ENCODE assay signal across 21 cellular contexts in the genomic region with DNA sequence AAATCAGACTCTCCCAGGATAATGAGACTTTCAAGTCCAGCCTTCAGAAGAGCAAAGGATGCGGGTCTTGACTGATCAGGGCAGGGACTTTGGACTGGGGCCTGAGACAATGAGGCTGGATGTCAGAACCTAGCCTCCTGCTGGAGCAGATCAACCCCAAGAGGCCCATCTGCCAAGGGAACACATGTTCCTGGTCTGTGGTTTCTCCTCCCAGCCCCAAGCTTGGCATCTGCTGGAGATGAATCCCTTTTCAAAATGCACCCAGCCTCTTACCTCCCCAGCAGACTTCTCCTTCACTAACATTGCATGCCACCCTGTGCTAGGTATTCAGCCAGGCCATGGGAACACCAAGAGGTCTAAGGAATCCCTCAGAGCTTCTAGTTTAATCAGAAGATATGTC.
"Had no signal": no experiment of that assay in that cellular context is flagged by ENCODE, and none has a peak within 500 bp of the region (broad histone marks: within the 10 kb centered on the region; RNA-seq: fewer than 3 reads in every experiment).

No MANE protein-coding gene starts in this region.

- H3K4me3 ChIP-seq: esophagus squamous epithelium, heart right ventricle, neural progenitor cell, pancreas, smooth muscle cell, suprapubic skin, thyroid gland, upper lobe of left lung, uterus had no signal

- H3K4me1 ChIP-seq: neural progenitor cell, pancreas, suprapubic skin, upper lobe of left lung, uterus had no signal

- H3K9ac ChIP-seq: neural progenitor cell had no signal

- H3K36me3 ChIP-seq: esophagus squamous epithelium, heart right ventricle, neural progenitor cell, pancreas, suprapubic skin, thyroid gland, upper lobe of left lung, uterus had no signal

- H3K4me2 ChIP-seq: neural progenitor cell, smooth muscle cell had no signal

- H3K9me3 ChIP-seq: esophagus squamous epithelium, heart right ventricle, pancreas, suprapubic skin, thyroid gland, upper lobe of left lung, uterus had no signal

- H3K27ac ChIP-seq: esophagus squamous epithelium, heart right ventricle, neural progenitor cell, pancreas, suprapubic skin, thyroid gland, upper lobe of left lung, uterus had no signal

- H3K27me3 ChIP-seq: esophagus squamous epithelium, heart right ventricle, neural progenitor cell, pancreas, suprapubic skin, thyroid gland, upper lobe of left lung, uterus had no signal

- H2AFZ ChIP-seq: neural progenitor cell had no signal

- ATAC-seq: heart right ventricle; left lobe of liver; natural killer cell; pancreas; right cardiac atrium; stimulated activated effector memory CD8-positive, alpha-beta T cell treated with anti-CD3 and anti-CD28 coated beads, Interleukin-12 subunit alpha, Interleukin-12 subunit beta, amount 100 ng/mL, for 72 hours; stimulated activated naive CD8-positive, alpha-beta T cell treated with anti-CD3 and anti-CD28 coated beads, Interleukin-15, Interleukin-2, amounts not matched to agents 100 U/mL and 50 U/mL, for 24 hours had no signal

- DNase-seq: dermis blood vessel endothelial cell; esophagus squamous epithelium; heart right ventricle; hypothalamus; islet precursor cell; mammary epithelial cell; natural killer cell; occipital lobe; pancreas; right cardiac atrium; stimulated activated CD4-positive, alpha-beta T cell treated with anti-CD3 and anti-CD28 coated beads, Interleukin-4, amount 100 ng/mL, for 1 hour; stimulated activated CD8-positive, alpha-beta memory T cell treated with anti-CD3 and anti-CD28 coated beads, Interleukin-4, amount 100 ng/mL, for 48 hours; stimulated activated naive CD8-positive, alpha-beta T cell treated with anti-CD3 and anti-CD28 coated beads, Interleukin-15, Interleukin-2, amounts not matched to agents 100 U/mL and 50 U/mL, for 24 hours; thyroid gland; upper lobe of left lung; uterus had no signal
